ENCODE assay signal across 13 cellular contexts in the genomic region with DNA sequence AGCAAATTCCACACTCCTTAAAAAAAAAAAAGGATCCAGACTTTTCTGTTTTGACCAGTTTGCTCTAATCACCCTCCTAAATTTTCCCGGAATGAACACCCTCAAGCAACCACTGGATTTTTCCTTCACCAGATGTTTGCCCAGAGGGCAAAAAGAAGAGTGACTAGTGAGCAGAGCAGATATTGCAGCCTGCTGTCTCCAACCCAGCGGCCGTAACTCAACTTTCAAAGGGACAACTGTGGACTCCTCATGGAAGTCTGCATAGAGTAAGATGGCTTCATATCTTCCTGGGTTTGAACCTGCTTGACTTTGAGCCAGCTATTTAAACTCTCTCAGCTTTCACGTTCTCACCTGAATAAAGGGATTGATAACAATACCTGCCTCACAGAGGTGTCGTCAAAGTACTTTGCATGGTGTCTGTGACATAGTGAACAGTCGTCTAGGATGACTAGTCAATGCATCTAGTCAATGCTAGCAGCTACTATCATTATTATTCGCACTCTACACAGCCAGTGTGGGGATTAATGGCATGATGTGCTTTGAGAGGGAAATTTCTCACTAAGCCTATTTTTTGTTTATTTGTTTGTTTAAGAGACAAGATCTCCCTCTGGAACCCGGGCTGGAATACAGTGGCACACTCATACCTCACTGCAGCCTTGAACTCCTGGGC.
A peak's percentile ranks its signal among the peaks of the same experiment; 100 is the strongest.
DNase-seq lines count a peak whose midpoint lies in the region; ATAC-seq and TF ChIP-seq lines count a peak whose summit lies in the region.
"Had no signal": no experiment of that assay in that cellular context is flagged by ENCODE, and none has a peak within 500 bp of the region (broad histone marks: within the 10 kb centered on the region; RNA-seq: fewer than 3 reads in every experiment).

No MANE protein-coding gene starts in this region.

- H3K9me3 Mint-ChIP-seq in chondrocyte (ENCODE audit: low read depth): no peaks in the 10 kb centered on the region
- H3K9me3 Mint-ChIP-seq: IgD-negative memory B cell had no signal

- BruUV-seq in IMR-90 (replicated peaks; lab: Mats Ljungman, UMichigan): no TSS peak

- in situ Hi-C loops in IMR-90 (cut with MboI; ENCODE audit: low sequenced_read_pairs): no loop called here

- H3K4me3 Mint-ChIP-seq in chondrocyte (ENCODE audit: unreplicated experiment): no peak overlapping the region
- H3K4me3 Mint-ChIP-seq: IgD-negative memory B cell had no signal

- H3K27me3 Mint-ChIP-seq in chondrocyte (ENCODE audit: low read depth): no peaks in the 10 kb centered on the region
- H3K27me3 Mint-ChIP-seq: IgD-negative memory B cell had no signal

- H3K27ac ChIP-seq in IMR-90 (ENCODE audit: insufficient read depth, low read length) (no peak overlapping the region), rectal smooth muscle tissue (ENCODE audit: low read depth, low read length) (peak overlapping the region; percentile 6), prostate gland (no peak overlapping the region), upper lobe of left lung (no peak overlapping the region)
- H3K27ac ChIP-seq: BLaER1 treated with 17β-estradiol and CSF1 and Interleukin-3, amounts not matched to agents 10 nM and 100 nM had no signal

- H3K36me3 Mint-ChIP-seq in chondrocyte (ENCODE audit: low read depth): no peaks in the 10 kb centered on the region
- H3K36me3 Mint-ChIP-seq: IgD-negative memory B cell had no signal

- H4K91ac ChIP-seq in IMR-90 (ENCODE audit: insufficient read depth, low read depth, low read length): no peak overlapping the region

- intact Hi-C loops in IMR-90 (cut with micrococcal nuclease) (loop anchor here (5.0 kb wide), 3 partner anchors 92 to 333 kb away; a partner anchor contains a TSS), prostate gland (cut with DNase I) (no loop called here)

- H3K9me3 ChIP-seq in IMR-90 (ENCODE audit: control insufficient read depth, insufficient read depth, low read length) (no peaks in the 10 kb centered on the region), prostate gland (no peaks in the 10 kb centered on the region), upper lobe of left lung (no peaks in the 10 kb centered on the region)
- H3K9me3 ChIP-seq: BLaER1 treated with 17β-estradiol and CSF1 and Interleukin-3, amounts not matched to agents 10 nM and 100 nM; SJSA1 had no signal

- H3K4ac ChIP-seq in IMR-90 (ENCODE audit: low read depth, low read length): peak overlapping the region; percentile 68

- no peak overlapping the region for H2AK9ac ChIP-seq in IMR-90 (replicated peaks; ENCODE audit: low read depth, low read length, poor library complexity)

- 0 out of 3 replicates have a peak overlapping the region, but pooled peaks have one; percentile 31 for H2BK15ac ChIP-seq in IMR-90 (ENCODE audit: low read depth, low read length)

- H3K27ac Mint-ChIP-seq in chondrocyte (ENCODE audit: unreplicated experiment): peak overlapping the region; percentile 96
- H3K27ac Mint-ChIP-seq: IgD-negative memory B cell had no signal

- TF ChIP-seq POLR2A in IMR-90 (IDR thresholded peaks at IDR 0.05; ENCODE audit: low read depth, low read length) (no peak), prostate gland (IDR thresholded peaks at IDR 0.05) (no peak), upper lobe of left lung (IDR thresholded peaks at IDR 0.05) (no peak)

- H3K4me2 ChIP-seq in IMR-90 (ENCODE audit: low read depth, low read length): no peak overlapping the region
- H3K4me2 ChIP-seq: BLaER1 treated with 17β-estradiol and CSF1 and Interleukin-3, amounts not matched to agents 10 nM and 100 nM had no signal

- no peak overlapping the region for H3K23ac ChIP-seq in IMR-90 (ENCODE audit: low read depth, low read length)

- peak overlapping the region; percentile 75 for H2AK5ac ChIP-seq in IMR-90 (ENCODE audit: low read depth, low read length)

- no CpG with 5 or more reads among the region's 8 CpGs for WGBS in IMR-90 (ENCODE audit: extremely low coverage in 2 of 2, insufficient read length in 1 of 2), 2 experiments
- 82% methylated on average over 8 of the region's 8 CpGs for WGBS in prostate gland
- 87 to 93% methylated on average over 7 to 8 of the region's 8 CpGs for WGBS in upper lobe of left lung, 2 donors

- TF ChIP-seq CTCF in IMR-90 (conservative IDR thresholded peaks at IDR 0.05; ENCODE audit: low read depth, low read length) (no peak), chondrocyte (IDR thresholded peaks at IDR 0.05) (no peak), prostate gland (IDR thresholded peaks at IDR 0.05) (no peak), upper lobe of left lung (IDR thresholded peaks at IDR 0.05) (no peak)

- H3K4me1 ChIP-seq in IMR-90 (ENCODE audit: control insufficient read depth, insufficient read depth, low read length) (peaks cover 18% of the 10 kb centered on the region), rectal smooth muscle tissue (ENCODE audit: control insufficient read depth, insufficient read depth, low read length) (no peaks in the 10 kb centered on the region), prostate gland (replicated peaks) (no peaks in the 10 kb centered on the region), upper lobe of left lung (no peaks in the 10 kb centered on the region)
- H3K4me1 ChIP-seq: BLaER1 treated with 17β-estradiol and CSF1 and Interleukin-3, amounts not matched to agents 10 nM and 100 nM had no signal

- no peak overlapping the region for H3K18ac ChIP-seq in IMR-90 (ENCODE audit: low read depth, low read length)

- DNase-seq in EH (ENCODE audit: low read depth) (peak; percentile 44), IMR-90 (no peak), chondrocyte (ENCODE audit: low spot score) (no peak), prostate gland (ENCODE audit: low spot score) (no peak), upper lobe of left lung (no peak)
- DNase-seq: NCI-H1436 treated with DMSO at 0.1 percent for 48 hours; NCI-H2081 treated with DMSO at 0.1 percent for 48 hours; NK-92 treated with Interleukin-12 subunit alpha and Interleukin-12 subunit beta, amount 100 ng/mL, for 24 hours had no signal

- H2AFZ ChIP-seq in IMR-90 (replicated peaks; ENCODE audit: low read length, poor library complexity): no peak overlapping the region

- H3K14ac ChIP-seq in IMR-90 (replicated peaks; ENCODE audit: low read depth, low read length): no peak overlapping the region

- H2BK20ac ChIP-seq in IMR-90 (ENCODE audit: low read depth, low read length): peak overlapping the region; percentile 63; the same call in 1 of the 2 replicates

- H3K79me1 ChIP-seq in IMR-90 (ENCODE audit: low read depth in 1 of 2, low read length in 2 of 2): no peaks in the 10 kb centered on the region

- dilution Hi-C loops in IMR-90 (cut with HindIII; ENCODE audit: low sequenced_read_pairs, unreplicated experiment): no loop called here

- no peak overlapping the region for H4K8ac ChIP-seq in IMR-90 (ENCODE audit: low read depth in 2 of 2, low read length in 2 of 2)

- H3K36me3 ChIP-seq in IMR-90 (ENCODE audit: control insufficient read depth, insufficient read depth, low read length) (no peaks in the 10 kb centered on the region), rectal smooth muscle tissue (ENCODE audit: control insufficient read depth, insufficient read depth, low read length) (no peaks in the 10 kb centered on the region), prostate gland (no peaks in the 10 kb centered on the region), upper lobe of left lung (no peaks in the 10 kb centered on the region)
- H3K36me3 ChIP-seq: BLaER1 treated with 17β-estradiol and CSF1 and Interleukin-3, amounts not matched to agents 10 nM and 100 nM; SJSA1 had no signal

- H3K4me3 ChIP-seq in IMR-90 (ENCODE audit: insufficient read depth, low read depth, low read length) (no peak overlapping the region), rectal smooth muscle tissue (ENCODE audit: low read length) (no peak overlapping the region), prostate gland (no peak overlapping the region), upper lobe of left lung (no peak overlapping the region)
- H3K4me3 ChIP-seq: BLaER1 treated with 17β-estradiol and CSF1 and Interleukin-3, amounts not matched to agents 10 nM and 100 nM; SJSA1 had no signal

- no peak for TF ChIP-seq EP300 in upper lobe of left lung (IDR thresholded peaks at IDR 0.05)

- H2BK5ac ChIP-seq in IMR-90 (ENCODE audit: low read depth, low read length, poor library complexity, severe bottlenecking): no peak overlapping the region

- peak overlapping the region; percentile 28 for H2BK120ac ChIP-seq in IMR-90 (ENCODE audit: low read depth, low read length)

- CTCF ChIA-PET in IMR-90 (lab: Yijun Ruan, JAX): no interaction called here

- ATAC-seq in IMR-90 (ENCODE audit: low read depth) (no peak), GM19452 (IDR thresholded peaks at IDR 0.05; ENCODE audit: unreplicated experiment) (no peak), upper lobe of left lung (ENCODE audit: low FRiP score in 2 of 2) (no peak)

- POLR2A ChIA-PET in IMR-90 (lab: Charles Lee; ENCODE audit: unreplicated experiment): no interaction called here

- peaks cover 47% of the 10 kb centered on the region for H3K4me1 Mint-ChIP-seq in chondrocyte (ENCODE audit: low read depth)
- H3K4me1 Mint-ChIP-seq: IgD-negative memory B cell had no signal

- no peaks in the 10 kb centered on the region for H4K20me1 ChIP-seq in IMR-90 (ENCODE audit: insufficient read depth, low read length)
- H4K20me1 ChIP-seq: BLaER1 treated with 17β-estradiol and CSF1 and Interleukin-3, amounts not matched to agents 10 nM and 100 nM had no signal

- no peak overlapping the region for H4K5ac ChIP-seq in IMR-90 (ENCODE audit: low read depth, low read length)

- H3K9ac ChIP-seq in IMR-90 (ENCODE audit: low read depth, low read length): no peak overlapping the region
- no peak overlapping the region for H3K9ac ChIP-seq in rectal smooth muscle tissue (ENCODE audit: low read length)
- H3K9ac ChIP-seq: BLaER1 treated with 17β-estradiol and CSF1 and Interleukin-3, amounts not matched to agents 10 nM and 100 nM had no signal

- H3K9me1 ChIP-seq in IMR-90 (ENCODE audit: insufficient read depth, low read length): peaks cover 10% of the 10 kb centered on the region; the same call in 1 of the 2 replicates

- H3K27me3 ChIP-seq in IMR-90 (ENCODE audit: control insufficient read depth, insufficient read depth, low read length) (no peaks in the 10 kb centered on the region), rectal smooth muscle tissue (ENCODE audit: control insufficient read depth, insufficient read depth, low read length) (no peaks in the 10 kb centered on the region), prostate gland (replicated peaks; ENCODE audit: insufficient read depth) (no peaks in the 10 kb centered on the region), upper lobe of left lung (no peaks in the 10 kb centered on the region)
- H3K27me3 ChIP-seq: BLaER1 treated with 17β-estradiol and CSF1 and Interleukin-3, amounts not matched to agents 10 nM and 100 nM; SJSA1 had no signal

- no peak for TF ChIP-seq RAD21 in IMR-90 (IDR thresholded peaks at IDR 0.05; ENCODE audit: low read length)

- H3K56ac ChIP-seq in IMR-90 (ENCODE audit: extremely low read depth, insufficient read depth, low read length): no peak overlapping the region

TF ChIP-seq in IMR-90, 13 proteins besides CTCF, POLR2A, EP300 and RAD21 (continues in another document):
- no peak for TF ChIP-seq MAFK (IDR thresholded peaks at IDR 0.05; ENCODE audit: low read depth, low read length)
- TF ChIP-seq CHD1 (IDR thresholded peaks at IDR 0.05; ENCODE audit: low read depth, low read length): no peak
